10 cellular contexts compared by ENCODE assay signal in the genomic region with DNA sequence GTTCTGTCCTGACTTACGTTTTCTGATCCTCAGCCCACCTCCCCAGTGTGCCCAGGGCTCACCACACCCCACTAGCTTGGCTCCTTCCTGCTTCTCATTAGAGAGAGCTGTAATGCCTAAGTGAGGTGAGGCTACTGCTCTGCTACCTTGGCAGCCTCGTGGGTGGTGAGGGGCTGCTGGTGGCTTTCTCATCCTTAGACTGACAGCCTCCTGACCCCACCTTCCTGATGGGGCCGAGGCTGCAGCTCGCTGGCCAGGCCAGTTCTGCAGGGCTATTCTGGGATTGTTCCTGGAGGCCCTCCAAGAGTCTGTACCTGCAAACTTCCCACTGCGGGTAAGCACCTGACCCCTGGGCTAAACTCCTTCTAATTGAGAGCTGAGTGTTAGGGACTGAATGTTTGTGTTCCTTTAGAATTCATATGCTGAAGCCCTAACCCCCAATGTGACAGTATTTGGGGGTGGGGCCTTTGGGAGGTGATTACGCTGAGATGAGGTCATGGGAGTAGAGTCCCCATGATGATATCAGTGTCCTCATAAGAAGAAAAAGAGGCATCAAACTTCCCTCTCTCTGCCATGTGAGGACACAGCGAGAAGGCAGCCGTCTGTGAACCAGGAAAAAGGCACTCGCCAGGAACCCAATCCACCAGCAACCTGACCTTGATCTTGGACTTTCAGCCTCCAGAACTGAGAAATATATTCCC.
DNase-seq lines count a peak whose midpoint lies in the region; ATAC-seq and TF ChIP-seq lines count a peak whose summit lies in the region.
"Had no signal": no experiment of that assay in that cellular context is flagged by ENCODE, and none has a peak within 500 bp of the region (broad histone marks: within the 10 kb centered on the region; RNA-seq: fewer than 3 reads in every experiment).

No MANE protein-coding gene starts in this region.

- H3K36me3 Mint-ChIP-seq in activated naive CD8-positive, alpha-beta T cell treated with anti-CD3 and anti-CD28 coated beads, Interleukin-2, amount 50 U/mL, for 24 hours (ENCODE audit: low read depth): no peaks in the 10 kb centered on the region

- H3K9me3 ChIP-seq in parathyroid adenoma (ENCODE audit: control insufficient read depth, low read length): no peaks in the 10 kb centered on the region
- H3K9me3 ChIP-seq in effector memory CD4-positive, alpha-beta T cell (ENCODE audit: control insufficient read depth, low read length): no peaks in the 10 kb centered on the region

- H3K27me3 Mint-ChIP-seq in activated naive CD8-positive, alpha-beta T cell treated with anti-CD3 and anti-CD28 coated beads, Interleukin-2, amount 50 U/mL, for 24 hours: no peaks in the 10 kb centered on the region

- peak overlapping the region; percentile 5 for H3K4me3 ChIP-seq in parathyroid adenoma (ENCODE audit: low read depth, low read length)
- no peak overlapping the region for H3K4me3 ChIP-seq in effector memory CD4-positive, alpha-beta T cell (ENCODE audit: insufficient read depth, low read depth, low read length, poor library complexity, severe bottlenecking)
- H3K4me3 ChIP-seq: dorsolateral prefrontal cortex had no signal

- H3K4me1 Mint-ChIP-seq in activated naive CD8-positive, alpha-beta T cell treated with anti-CD3 and anti-CD28 coated beads, Interleukin-2, amount 50 U/mL, for 24 hours: peaks cover 18% of the 10 kb centered on the region

- H3K4me3 Mint-ChIP-seq in activated naive CD8-positive, alpha-beta T cell treated with anti-CD3 and anti-CD28 coated beads, Interleukin-2, amount 50 U/mL, for 24 hours: no peak overlapping the region

- H3K4me2 ChIP-seq in parathyroid adenoma (ENCODE audit: low read length): peak overlapping the region; percentile 40

- H2AFZ ChIP-seq in parathyroid adenoma: peak overlapping the region; percentile 76

- no peaks in the 10 kb centered on the region for H3K27me3 ChIP-seq in parathyroid adenoma (ENCODE audit: control insufficient read depth, insufficient read depth, low read length)
- no peaks in the 10 kb centered on the region for H3K27me3 ChIP-seq in effector memory CD4-positive, alpha-beta T cell (replicated peaks; ENCODE audit: control insufficient read depth, insufficient read depth, low read length, poor library complexity, severe bottlenecking)
- H3K27me3 ChIP-seq: dorsolateral prefrontal cortex had no signal

- ATAC-seq in GM18511 (IDR thresholded peaks at IDR 0.05; ENCODE audit: unreplicated experiment) (peak; percentile 41), HG02759 (IDR thresholded peaks at IDR 0.05; ENCODE audit: unreplicated experiment) (peak; percentile 23)
- peak; percentile 16 for ATAC-seq in activated naive CD8-positive, alpha-beta T cell treated with anti-CD3 and anti-CD28 coated beads, Interleukin-2, amount 50 U/mL, for 24 hours

- no peaks in the 10 kb centered on the region for H3K9me3 Mint-ChIP-seq in activated naive CD8-positive, alpha-beta T cell treated with anti-CD3 and anti-CD28 coated beads, Interleukin-2, amount 50 U/mL, for 24 hours

- DNase-seq in activated naive CD8-positive, alpha-beta T cell treated with anti-CD3 and anti-CD28 coated beads, Interleukin-2, amount 50 U/mL, for 24 hours: no peak
- DNase-seq in HK-2 (ENCODE audit: unreplicated experiment): no peak
- DNase-seq in CD1c-positive myeloid dendritic cell (ENCODE audit: extremely low spot score): no peak
- no peak for DNase-seq in effector memory CD4-positive, alpha-beta T cell
- no peak for DNase-seq in NCI-H226
- DNase-seq: NK-92 treated with Interleukin-12 subunit alpha and Interleukin-12 subunit beta, amount 100 ng/mL, for 24 hours had no signal

- peak overlapping the region; percentile 13 for H3K27ac ChIP-seq in parathyroid adenoma
- H3K27ac ChIP-seq in effector memory CD4-positive, alpha-beta T cell (ENCODE audit: insufficient read depth, low read length, poor library complexity, severe bottlenecking): no peak overlapping the region
- H3K27ac ChIP-seq: dorsolateral prefrontal cortex had no signal

- H3K9ac ChIP-seq in parathyroid adenoma: no peak overlapping the region

- no peaks in the 10 kb centered on the region for H3K36me3 ChIP-seq in parathyroid adenoma (ENCODE audit: control insufficient read depth, insufficient read depth, low read length)
- no peaks in the 10 kb centered on the region for H3K36me3 ChIP-seq in effector memory CD4-positive, alpha-beta T cell (ENCODE audit: control insufficient read depth, insufficient read depth, low read length)

- H3K79me2 ChIP-seq in parathyroid adenoma: no peaks in the 10 kb centered on the region

- H3K4me1 ChIP-seq in parathyroid adenoma: peaks cover 9% of the 10 kb centered on the region
- H3K4me1 ChIP-seq in effector memory CD4-positive, alpha-beta T cell (ENCODE audit: control insufficient read depth, insufficient read depth, low read length, poor library complexity, severe bottlenecking): no peaks in the 10 kb centered on the region

- TF ChIP-seq CTCF in parathyroid adenoma (IDR thresholded peaks at IDR 0.05): no peak

- no peak overlapping the region for H3K27ac Mint-ChIP-seq in activated naive CD8-positive, alpha-beta T cell treated with anti-CD3 and anti-CD28 coated beads, Interleukin-2, amount 50 U/mL, for 24 hours
